In genomic region chr14:52910597-52910996, GRCh38 we compare ENCODE assay signal across 29 cellular contexts. TPM values are rescaled to one million over a fixed set of nuclear protein-coding genes. Genes with fewer than 3 reads are reported as not detected.
DNase-seq lines count a peak whose midpoint lies in the region; ATAC-seq and TF ChIP-seq lines count a peak whose summit lies in the region.
"Had no signal": no experiment of that assay in that cellular context is flagged by ENCODE, and none has a peak within 500 bp of the region (broad histone marks: within the 10 kb centered on the region; RNA-seq: fewer than 3 reads in every experiment).

No MANE protein-coding gene starts in this region.

- no peak for DNase-seq in ascending aorta (ENCODE audit: low spot score in 2 of 2)
- DNase-seq in fibroblast of mammary gland (ENCODE audit: low read depth) = peak; percentile 40
- DNase-seq in medulla oblongata (ENCODE audit: extremely low spot score) = peak; percentile 30
- DNase-seq in suprapubic skin (ENCODE audit: low spot score in 2 of 2) = no peak
- DNase-seq in stimulated activated naive CD4-positive, alpha-beta T cell (lab: John Stamatoyannopoulos, UW) = no peak
- DNase-seq in SW 1271 (lab: John Stamatoyannopoulos, UW) = no peak
- DNase-seq: activated CD4-positive, alpha-beta T cell treated with anti-CD3 and anti-CD28 coated beads for 48 hours; activated T-cell treated with anti-CD3 and anti-CD28 coated beads, Interleukin-2, amount 50 U/mL, for 4 hours; adrenal gland; AML-193; CD8-positive, alpha-beta memory T cell; dermis blood vessel endothelial cell; DMS153; MG63; NCI-H1417; NCI-H2081; NCI-H446; NCI-H82; spleen; stimulated activated CD4-positive, alpha-beta T cell treated with anti-CD3 and anti-CD28 coated beads, Interleukin-4, amount 100 ng/mL, for 1 hour had no signal

- no peak for ATAC-seq in GM19397 (IDR thresholded peaks at IDR 0.05; ENCODE audit: unreplicated experiment)
- ATAC-seq: activated T-cell treated with anti-CD3 and anti-CD28 coated beads, Interleukin-2, amount 50 U/mL, for 4 hours; GM23338; K562; stimulated activated memory B cell treated with anti-CD40 and anti-IgM and Interleukin-4, amounts not matched to agents 10 μg/mL and 1 μg/mL and 100 μg/mL, for 72 hours had no signal

- H3K4me1 ChIP-seq in ascending aorta (peaks cover 0 to 35% of the 10 kb centered on the region in 2 donors), suprapubic skin (no peaks in the 10 kb centered on the region)

- no peak for TF ChIP-seq EP300 in suprapubic skin (IDR thresholded peaks at IDR 0.05)

- H3K27me3 ChIP-seq in ascending aorta = no peaks in the 10 kb centered on the region
- H3K27me3 ChIP-seq in suprapubic skin = no peaks in the 10 kb centered on the region
- H3K27me3 ChIP-seq: adrenal gland, MG63, spleen, tibial nerve had no signal

- H3K9me3 ChIP-seq in ascending aorta (no peaks in the 10 kb centered on the region), suprapubic skin (no peaks in the 10 kb centered on the region)
- H3K9me3 ChIP-seq: adrenal gland, MG63, spleen had no signal

- no peak for TF ChIP-seq POLR2A in suprapubic skin (IDR thresholded peaks at IDR 0.05)

- 37% methylated on average over 2 of the region's 2 CpGs for WGBS in suprapubic skin

- H3K36me3 ChIP-seq in ascending aorta (peaks cover 0 to 16% of the 10 kb centered on the region in 2 donors), suprapubic skin (no peaks in the 10 kb centered on the region)
- H3K36me3 ChIP-seq: adrenal gland had no signal

- H3K27ac ChIP-seq in ascending aorta = peak overlapping the region; percentile 15 to 79
- peak overlapping the region; percentile 1 for H3K27ac ChIP-seq in suprapubic skin
- H3K27ac ChIP-seq: adrenal gland, RWPE1, spleen, VCaP had no signal

- TF ChIP-seq CTCF in ascending aorta (IDR thresholded peaks at IDR 0.05) (no peak), fibroblast of mammary gland (conservative IDR thresholded peaks at IDR 0.05; ENCODE audit: control insufficient read depth, insufficient read depth, low read depth, low read length) (no peak), suprapubic skin (IDR thresholded peaks at IDR 0.05) (no peak)

- intact Hi-C loops in ascending aorta (cut with DNase I) = no loop called here

- H3K4me3 ChIP-seq in ascending aorta (peak overlapping the region in 1 of 2 donors; percentile 17), fibroblast of mammary gland (ENCODE audit: control insufficient read depth, low read depth, low read length) (no peak overlapping the region), suprapubic skin (no peak overlapping the region)
- H3K4me3 ChIP-seq: adrenal gland, GM23338, K562, lung, MG63, spleen, tibial nerve had no signal

RNA-seq across cellular contexts. Expression of gene FERMT2, which starts 40.3 kb away (rescaled TPM):
- total RNA-seq in ascending aorta (101 TPM), suprapubic skin (10 to 100 TPM in 3 of 4 donors, 1 to 10 TPM in 1; 9.1 to 17.7 (median 15.1) TPM)
- total RNA-seq: HT-29 had no signal

Comparison
In these comparisons a context has a peak if more than half of its experiments do, and no peak if none do; other contexts are left out.
1. DNase-seq: peak in fibroblast of mammary gland (single experiment) and medulla oblongata (single experiment); none in ascending aorta (0 of 2), suprapubic skin (0 of 2), stimulated activated naive CD4-positive, alpha-beta T cell (0 of 6) and SW 1271 (0 of 2).